In the genomic region with DNA sequence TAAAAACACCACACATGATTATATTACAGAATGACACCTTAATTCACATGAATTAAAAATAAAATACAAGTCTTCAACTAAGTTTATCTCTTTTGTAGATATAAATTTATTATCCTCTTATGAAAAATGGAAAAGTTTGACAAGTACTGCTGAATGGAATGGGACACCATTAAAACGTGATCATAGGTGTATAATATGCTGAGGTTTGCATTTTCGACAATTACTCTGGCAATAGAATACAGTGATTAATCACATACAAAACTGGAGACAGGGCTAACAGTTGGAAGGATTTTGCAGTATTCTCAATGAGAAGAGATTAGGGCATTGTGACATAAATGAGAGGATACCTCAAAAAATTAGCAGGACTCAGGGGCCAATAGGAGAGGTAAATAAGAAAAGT, we compare ENCODE assay signal across 33 cellular contexts. TPM values are rescaled to one million over a fixed set of nuclear protein-coding genes. Genes with fewer than 3 reads are reported as not detected.
"Had no signal": no experiment of that assay in that cellular context is flagged by ENCODE, and none has a peak within 500 bp of the region (broad histone marks: within the 10 kb centered on the region; RNA-seq: fewer than 3 reads in every experiment).

No MANE protein-coding gene starts in this region.

- H3K27ac ChIP-seq: adrenal gland, body of pancreas, brain microvascular endothelial cell, breast epithelium, VCaP had no signal

- H3K9me3 ChIP-seq: body of pancreas had no signal

- ATAC-seq: activated CD4-positive, alpha-beta T cell treated with anti-CD3 and anti-CD28 coated beads for 36 hours; activated CD8-positive, alpha-beta memory T cell treated with anti-CD3 and anti-CD28 coated beads, Interleukin-2, amount 10 ng/mL, durations not matched to agents 7 days and 5 days; activated CD8-positive, alpha-beta T cell treated with anti-CD3 and anti-CD28 coated beads, Interleukin-2, amount 10 ng/mL, durations not matched to agents 7 days and 5 days; activated naive CD4-positive, alpha-beta T cell treated with anti-CD3 and anti-CD28 coated beads, Interleukin-2, amount 50 U/mL, for 72 hours; body of pancreas had no signal

- H3K4me1 ChIP-seq: adrenal gland, body of pancreas, breast epithelium had no signal

- H3K36me3 ChIP-seq: adrenal gland, brain microvascular endothelial cell, breast epithelium had no signal

- H3K27me3 ChIP-seq: adrenal gland, body of pancreas, brain microvascular endothelial cell, breast epithelium had no signal

- H3K4me3 ChIP-seq: adrenal gland, body of pancreas, breast epithelium had no signal

- DNase-seq: activated B cell treated with CpG ODN at 0.5 μM for 24 hours; activated CD4-positive, alpha-beta memory T cell treated with anti-CD3 and anti-CD28 coated beads, Interleukin-2, amount 10 ng/mL, durations not matched to agents 7 days and 5 days; activated CD4-positive, alpha-beta T cell treated with anti-CD3 and anti-CD28 coated beads for 36 hours; activated CD4-positive, alpha-beta T cell treated with anti-CD3 and anti-CD28 coated beads for 48 hours; activated CD4-positive, alpha-beta T cell treated with anti-CD3 and anti-CD28 coated beads, Interleukin-2, amount 10 ng/mL, durations not matched to agents 7 days and 5 days; activated CD4-positive, alpha-beta T cell treated with anti-CD3 and anti-CD28 coated beads, Interleukin-2, amount 50 U/mL, for 48 hours; activated CD4-positive, CD25-positive, alpha-beta regulatory T cell treated with anti-CD3 and anti-CD28 coated beads, Interleukin-2, amount 50 U/mL, for 72 hours; activated CD8-positive, alpha-beta memory T cell treated with anti-CD3 and anti-CD28 coated beads for 24 hours; activated CD8-positive, alpha-beta memory T cell treated with anti-CD3 and anti-CD28 coated beads, Interleukin-2, amount 10 ng/mL, durations not matched to agents 7 days and 5 days; activated CD8-positive, alpha-beta memory T cell treated with anti-CD3 and anti-CD28 coated beads, Interleukin-2, amount 50 U/mL, for 48 hours; activated CD8-positive, alpha-beta T cell treated with anti-CD3 and anti-CD28 coated beads, Interleukin-2, amount 10 ng/mL, durations not matched to agents 7 days and 5 days; activated effector memory CD4-positive, alpha-beta T cell treated with Interleukin-2 at 50 U/mL for 16 hours; activated gamma-delta T cell; activated naive CD4-positive, alpha-beta T cell treated with anti-CD3 and anti-CD28 coated beads, Interleukin-2, amount 50 U/mL, for 16 hours; activated naive CD4-positive, alpha-beta T cell treated with Interleukin-2 at 50 U/mL for 16 hours; activated naive CD8-positive, alpha-beta T cell treated with anti-CD3 and anti-CD28 coated beads for 36 hours; activated T-cell treated with anti-CD3 and anti-CD28 coated beads, Interleukin-2, amount 50 U/mL, for 24 hours; activated T-cell treated with anti-CD3 and anti-CD28 coated beads, Interleukin-2, amount 50 U/mL, for 48 hours; adrenal gland; amniotic stem cell; aorta; body of pancreas; brain microvascular endothelial cell; central memory CD4-positive, alpha-beta T cell; T-helper 1 cell; T-helper 2 cell; T-helper 9 cell had no signal

- FAIRE-seq: astrocyte, TTC549 had no signal

RNA-seq across cellular contexts. Expression of a gene that starts 17.1 kb away (rescaled TPM):
- total RNA-seq: activated B cell treated with CpG ODN at 0.5 μM for 24 hours; activated CD4-positive, alpha-beta memory T cell treated with anti-CD3 and anti-CD28 coated beads, Interleukin-2, amount 10 ng/mL, durations not matched to agents 7 days and 5 days; activated CD4-positive, alpha-beta T cell treated with anti-CD3 and anti-CD28 coated beads for 36 hours; activated CD4-positive, alpha-beta T cell treated with anti-CD3 and anti-CD28 coated beads, Interleukin-2, amount 10 ng/mL, durations not matched to agents 7 days and 5 days; activated CD8-positive, alpha-beta memory T cell treated with anti-CD3 and anti-CD28 coated beads, Interleukin-2, amount 10 ng/mL, durations not matched to agents 7 days and 5 days; activated CD8-positive, alpha-beta T cell treated with anti-CD3 and anti-CD28 coated beads, Interleukin-2, amount 10 ng/mL, durations not matched to agents 7 days and 5 days; activated naive CD4-positive, alpha-beta T cell treated with anti-CD3 and anti-CD28 coated beads, Interleukin-2, amount 50 U/mL, for 72 hours; activated naive CD8-positive, alpha-beta T cell treated with anti-CD3 and anti-CD28 coated beads for 36 hours; activated T-helper 2 cell treated with anti-CD3 and anti-CD28 coated beads, Interferon-gamma antibody, Interleukin-2, Interleukin-4, amounts not matched to agents 10 μg/mL and 5 μg/mL and 100 μg/mL, durations not matched to agents 14 hours and 24 hours and 36 hours had no signal
